In genomic region chr15:85727068-85727467, GRCh38 we compare ENCODE assay signal across 11 cellular contexts.
DNase-seq lines count a peak whose midpoint lies in the region; ATAC-seq and TF ChIP-seq lines count a peak whose summit lies in the region.
"Had no signal": no experiment of that assay in that cellular context is flagged by ENCODE, and none has a peak within 500 bp of the region (broad histone marks: within the 10 kb centered on the region; RNA-seq: fewer than 3 reads in every experiment).

No MANE protein-coding gene starts in this region.

- H3K36me3 Mint-ChIP-seq in HFFc6 (ENCODE audit: low read depth), result peaks cover 34% of the 10 kb centered on the region
- H3K36me3 Mint-ChIP-seq in stimulated activated naive B cell treated with anti-CD40 and anti-IgM and Interleukin-4, amounts not matched to agents 10 μg/mL and 1 μg/mL and 100 μg/mL, for 72 hours, result peaks cover 38 to 65% of the 10 kb centered on the region in 2 donors

- H3K9me3 Mint-ChIP-seq in HFFc6, result no peaks in the 10 kb centered on the region
- H3K9me3 Mint-ChIP-seq in stimulated activated naive B cell treated with anti-CD40 and anti-IgM and Interleukin-4, amounts not matched to agents 10 μg/mL and 1 μg/mL and 100 μg/mL, for 72 hours, result no peaks in the 10 kb centered on the region

- peaks cover 1% of the 10 kb centered on the region; the same call in 1 of the 2 replicates for H3K27me3 Mint-ChIP-seq in HFFc6 (ENCODE audit: insufficient read depth)
- H3K27me3 Mint-ChIP-seq in stimulated activated naive B cell treated with anti-CD40 and anti-IgM and Interleukin-4, amounts not matched to agents 10 μg/mL and 1 μg/mL and 100 μg/mL, for 72 hours, result no peaks in the 10 kb centered on the region

- DNase-seq in HFFc6 (peak; percentile 24), choroid plexus epithelial cell (ENCODE audit: low read depth) (peak; percentile 75), lung (ENCODE audit: low spot score) (no peak), HuH-7.5 (ENCODE audit: low spot score) (no peak), GM10248 (ENCODE audit: extremely low spot score) (no peak), hippocampal formation (lab: John Stamatoyannopoulos, UW) (no peak), inferior parietal cortex (ENCODE audit: extremely low spot score) (no peak)
- DNase-seq in stimulated activated naive B cell treated with anti-CD40 and anti-IgM and Interleukin-4, amounts not matched to agents 10 μg/mL and 1 μg/mL and 100 μg/mL, for 72 hours, result no peak
- DNase-seq: activated CD4-positive, alpha-beta T cell treated with anti-CD3 and anti-CD28 coated beads, Interleukin-2, amount 50 U/mL, for 1 hour; NCI-H510A treated with DMSO at 0.1 percent for 48 hours; stimulated activated CD8-positive, alpha-beta memory T cell treated with anti-CD3 and anti-CD28 coated beads, Interleukin-4, amount 100 ng/mL, for 48 hours had no signal

- 76 to 89% methylated on average over 2 of the region's 2 CpGs for WGBS in lung, 2 donors

- H3K9me3 ChIP-seq in lung (ENCODE audit: control insufficient read depth in 2 of 2, insufficient read depth in 1 of 2, low read length in 1 of 2), result no peaks in the 10 kb centered on the region

- peak overlapping the region; percentile 46 for H3K27ac Mint-ChIP-seq in HFFc6
- H3K27ac Mint-ChIP-seq in stimulated activated naive B cell treated with anti-CD40 and anti-IgM and Interleukin-4, amounts not matched to agents 10 μg/mL and 1 μg/mL and 100 μg/mL, for 72 hours, result peak overlapping the region; percentile 42

- peaks cover 5 to 9% of the 10 kb centered on the region in 2 donors for H3K4me1 ChIP-seq in lung (ENCODE audit: control insufficient read depth in 2 of 2, insufficient read depth in 2 of 2, low read length in 2 of 2)

- POLR2A ChIA-PET in GM10248 (lab: Yijun Ruan, JAX), result no interaction called here

- H3K36me3 ChIP-seq in lung (ENCODE audit: control insufficient read depth in 2 of 2, insufficient read depth in 2 of 2, low read length in 2 of 2), result peaks cover 37 to 47% of the 10 kb centered on the region in 2 donors

- ATAC-seq in lung (ENCODE audit: insufficient read depth, low FRiP score), result no peak
- no peak for ATAC-seq in stimulated activated naive B cell treated with anti-CD40 and anti-IgM and Interleukin-4, amounts not matched to agents 10 μg/mL and 1 μg/mL and 100 μg/mL, for 72 hours (replicated peaks)

- peak overlapping the region; percentile 68 to 71 for H3K27ac ChIP-seq in lung (ENCODE audit: low read depth in 1 of 2, low read length in 1 of 2)

- TF ChIP-seq CTCF in HFFc6 (IDR thresholded peaks at IDR 0.05) (no peak), choroid plexus epithelial cell (conservative IDR thresholded peaks at IDR 0.05; ENCODE audit: low read depth, low read length) (no peak), lung (IDR thresholded peaks at IDR 0.05; ENCODE audit: control extremely low read depth, extremely low read depth) (no peak), GM10248 (IDR thresholded peaks at IDR 0.05; ENCODE audit: control extremely low read depth, extremely low read depth, low read depth, missing control alignments) (no peak)

- H3K4me3 ChIP-seq in choroid plexus epithelial cell (ENCODE audit: low read depth, low read length), result no peak overlapping the region
- H3K4me3 ChIP-seq in lung, result no peak overlapping the region

- no peak overlapping the region for H3K4me3 Mint-ChIP-seq in HFFc6
- no peak overlapping the region for H3K4me3 Mint-ChIP-seq in stimulated activated naive B cell treated with anti-CD40 and anti-IgM and Interleukin-4, amounts not matched to agents 10 μg/mL and 1 μg/mL and 100 μg/mL, for 72 hours

- CTCF ChIA-PET in GM10248 (lab: Yijun Ruan, JAX), result interaction anchor here (1.0 to 5.2 kb wide), 2 partner anchors 61 to 114 kb away, joined by 3 to 47 read pairs; no protein-coding TSS in a partner anchor

- H3K27me3 ChIP-seq in lung (ENCODE audit: control insufficient read depth, insufficient read depth), result no peaks in the 10 kb centered on the region

- H3K4me1 Mint-ChIP-seq in HFFc6 (ENCODE audit: low read depth), result peaks cover 45% of the 10 kb centered on the region
- H3K4me1 Mint-ChIP-seq in stimulated activated naive B cell treated with anti-CD40 and anti-IgM and Interleukin-4, amounts not matched to agents 10 μg/mL and 1 μg/mL and 100 μg/mL, for 72 hours, result peaks cover 8 to 13% of the 10 kb centered on the region in 2 donors

Comparison
In these comparisons a context has a peak if more than half of its experiments do, and no peak if none do; other contexts are left out.
1. DNase-seq: peak in HFFc6 (single experiment) and choroid plexus epithelial cell (single experiment); none in lung (single experiment), stimulated activated naive B cell treated with anti-CD40 and anti-IgM and Interleukin-4, amounts not matched to agents 10 μg/mL and 1 μg/mL and 100 μg/mL, for 72 hours (single experiment), HuH-7.5 (single experiment), GM10248 (single experiment), hippocampal formation (0 of 2) and inferior parietal cortex (single experiment).